28 cellular contexts compared by ENCODE assay signal in the genomic region with DNA sequence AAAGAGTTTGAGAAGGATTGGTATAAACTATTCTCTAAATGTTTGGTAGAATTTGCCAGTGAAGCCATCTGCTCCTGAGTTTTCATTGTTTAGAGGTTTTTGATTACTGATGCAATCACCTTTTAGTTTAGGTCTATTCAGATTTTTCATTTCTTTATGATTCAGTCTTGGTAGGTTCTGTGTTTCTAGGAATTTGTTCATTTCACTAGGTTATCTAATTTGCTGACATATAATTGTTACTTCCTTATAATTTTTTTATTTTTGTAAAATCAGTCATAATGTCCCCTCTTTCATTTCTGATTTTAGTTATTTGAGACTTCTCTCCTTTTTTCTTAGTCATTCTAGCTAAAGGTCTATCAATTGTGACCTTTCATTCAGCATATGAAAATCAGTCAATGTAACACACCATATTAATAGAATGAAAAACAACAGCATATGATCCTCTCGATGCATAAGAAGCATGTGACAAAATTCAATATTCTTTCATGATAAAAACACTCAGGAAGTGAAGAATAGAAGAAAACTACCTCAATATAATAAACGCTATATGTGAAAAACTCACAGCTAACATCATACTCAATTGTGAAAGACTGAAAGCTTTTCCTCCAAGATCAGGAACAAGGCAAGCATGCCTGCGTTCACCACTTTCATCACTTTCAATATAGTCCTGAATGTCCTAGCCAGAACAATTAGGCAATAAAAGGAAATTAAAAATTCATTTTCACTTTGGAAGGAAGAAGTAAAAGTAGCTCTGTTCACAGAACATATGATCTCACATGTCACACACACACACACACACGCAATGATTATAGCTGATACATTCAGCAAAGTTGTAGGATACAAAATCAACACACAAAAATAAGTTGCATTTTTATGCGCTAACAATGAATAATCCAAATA.
A peak's percentile ranks its signal among the peaks of the same experiment; 100 is the strongest.
DNase-seq lines count a peak whose midpoint lies in the region; ATAC-seq and FAIRE-seq lines count a peak whose summit lies in the region.
"Had no signal": no experiment of that assay in that cellular context is flagged by ENCODE, and none has a peak within 500 bp of the region (broad histone marks: within the 10 kb centered on the region; RNA-seq: fewer than 3 reads in every experiment).

No MANE protein-coding gene starts in this region.

- 74 to 80% (median 77%) methylated on average over 5 of the region's 5 CpGs for WGBS in small intestine, 3 donors

- peaks cover 10% of the 10 kb centered on the region for H3K9me3 Mint-ChIP-seq in activated naive CD8-positive, alpha-beta T cell treated with anti-CD3 and anti-CD28 coated beads for 36 hours
- H3K9me3 Mint-ChIP-seq in activated naive CD8-positive, alpha-beta T cell treated with anti-CD3 and anti-CD28 coated beads, Interleukin-2, amount 50 U/mL, for 24 hours, result peaks cover 12% of the 10 kb centered on the region

- H3K27me3 ChIP-seq in small intestine (ENCODE audit: control insufficient read depth in 2 of 2, insufficient read depth in 2 of 2, low read length in 2 of 2), result no peaks in the 10 kb centered on the region

- no peak overlapping the region for H3K4me3 ChIP-seq in small intestine (ENCODE audit: low read depth in 1 of 2, low read length in 2 of 2)
- H3K4me3 ChIP-seq: K562, PC-9 had no signal

- peak; percentile 90 to 91 for ATAC-seq in activated CD4-positive, CD25-positive, alpha-beta regulatory T cell treated with anti-CD3 and anti-CD28 coated beads, Interleukin-2, amount 50 U/mL, for 24 hours
- no peak for ATAC-seq in activated naive CD8-positive, alpha-beta T cell treated with anti-CD3 and anti-CD28 coated beads, Interleukin-2, amount 50 U/mL, for 24 hours
- ATAC-seq: CD8-positive, alpha-beta T cell; K562; Right ventricle myocardium inferior had no signal

- H3K36me3 ChIP-seq in small intestine (ENCODE audit: control insufficient read depth in 2 of 2, insufficient read depth in 2 of 2, low read length in 2 of 2), result no peaks in the 10 kb centered on the region

- DNase-seq in activated CD4-positive, CD25-positive, alpha-beta regulatory T cell (lab: John Stamatoyannopoulos, UW), result no peak
- DNase-seq in activated naive CD8-positive, alpha-beta T cell treated with anti-CD3 and anti-CD28 coated beads for 36 hours, result no peak
- DNase-seq in activated naive CD8-positive, alpha-beta T cell treated with anti-CD3 and anti-CD28 coated beads, Interleukin-2, amount 50 U/mL, for 24 hours, result no peak
- DNase-seq in small intestine (no peak), COLO668 (lab: John Stamatoyannopoulos, UW; ENCODE audit: unreplicated experiment) (no peak), islet precursor cell (no peak), NCI-H2029 (lab: John Stamatoyannopoulos, UW) (no peak)
- DNase-seq: Calu3; CD8-positive, alpha-beta T cell; DMS79 treated with DMSO at 0.1 percent for 48 hours; GF-D8; GOT3; HCEC 1CT; Kasumi-1; NCI-H1105 treated with DMSO at 0.1 percent for 48 hours; NCI-H146; NCI-H1930; NCI-H446 treated with DMSO at 0.1 percent for 48 hours; NCI-H526; PC-9 had no signal

- no peaks in the 10 kb centered on the region for H3K27me3 Mint-ChIP-seq in activated naive CD8-positive, alpha-beta T cell treated with anti-CD3 and anti-CD28 coated beads for 36 hours
- H3K27me3 Mint-ChIP-seq in activated naive CD8-positive, alpha-beta T cell treated with anti-CD3 and anti-CD28 coated beads, Interleukin-2, amount 50 U/mL, for 24 hours, result peaks cover 2% of the 10 kb centered on the region

- no peak overlapping the region for H3K27ac ChIP-seq in small intestine (ENCODE audit: low read depth in 1 of 2, low read length in 1 of 2)
- H3K27ac ChIP-seq: 22Rv1, C4-2B, PC-9 had no signal

- H3K27ac Mint-ChIP-seq in activated naive CD8-positive, alpha-beta T cell treated with anti-CD3 and anti-CD28 coated beads for 36 hours, result peak overlapping the region; percentile 30
- H3K27ac Mint-ChIP-seq in activated naive CD8-positive, alpha-beta T cell treated with anti-CD3 and anti-CD28 coated beads, Interleukin-2, amount 50 U/mL, for 24 hours, result no peak overlapping the region
- H3K27ac Mint-ChIP-seq: B cell; CD8-positive, alpha-beta T cell had no signal

- H3K4me1 ChIP-seq in small intestine (ENCODE audit: control insufficient read depth in 2 of 2, insufficient read depth in 1 of 2, low read depth in 1 of 2, low read length in 1 of 2), result no peaks in the 10 kb centered on the region

- FAIRE-seq in small intestine (lab: Jason Lieb, UNC), result peak; percentile 47
- FAIRE-seq: GM12891, HTR-8/SVneo, K562 had no signal

- H3K9me3 ChIP-seq in small intestine (ENCODE audit: control insufficient read depth, low read depth), result no peaks in the 10 kb centered on the region

- no peak overlapping the region for H3K4me3 Mint-ChIP-seq in activated naive CD8-positive, alpha-beta T cell treated with anti-CD3 and anti-CD28 coated beads for 36 hours
- H3K4me3 Mint-ChIP-seq in activated naive CD8-positive, alpha-beta T cell treated with anti-CD3 and anti-CD28 coated beads, Interleukin-2, amount 50 U/mL, for 24 hours, result no peak overlapping the region
- H3K4me3 Mint-ChIP-seq: B cell; CD8-positive, alpha-beta T cell had no signal

- no peaks in the 10 kb centered on the region for H3K36me3 Mint-ChIP-seq in activated naive CD8-positive, alpha-beta T cell treated with anti-CD3 and anti-CD28 coated beads for 36 hours
- H3K36me3 Mint-ChIP-seq in activated naive CD8-positive, alpha-beta T cell treated with anti-CD3 and anti-CD28 coated beads, Interleukin-2, amount 50 U/mL, for 24 hours (ENCODE audit: low read depth), result peaks cover 3% of the 10 kb centered on the region

- peaks cover 8% of the 10 kb centered on the region for H3K4me1 Mint-ChIP-seq in activated naive CD8-positive, alpha-beta T cell treated with anti-CD3 and anti-CD28 coated beads for 36 hours
- peaks cover 8% of the 10 kb centered on the region for H3K4me1 Mint-ChIP-seq in activated naive CD8-positive, alpha-beta T cell treated with anti-CD3 and anti-CD28 coated beads, Interleukin-2, amount 50 U/mL, for 24 hours
- H3K4me1 Mint-ChIP-seq: B cell had no signal
